26 cellular contexts compared by ENCODE assay signal in genomic region chr16:48047755-48048154, GRCh38.
"Had no signal": no experiment of that assay in that cellular context is flagged by ENCODE, and none has a peak within 500 bp of the region (broad histone marks: within the 10 kb centered on the region; RNA-seq: fewer than 3 reads in every experiment).

No MANE protein-coding gene starts in this region.

- H3K36me3 Mint-ChIP-seq: activated CD4-positive, alpha-beta memory T cell treated with anti-CD3 and anti-CD28 coated beads for 36 hours; activated naive CD8-positive, alpha-beta T cell; brain had no signal

- H3K4me3 ChIP-seq: cardiac muscle cell, Peyer's patch had no signal

- H3K4me1 Mint-ChIP-seq: activated B cell treated with CpG ODN at 0.5 μM for 24 hours; activated CD4-positive, alpha-beta T cell treated with anti-CD3 and anti-CD28 coated beads, Interleukin-2, amount 10 ng/mL, durations not matched to agents 24 days and 14 days; activated T-helper 17 cell treated with anti-CD3 and anti-CD28 coated beads, Interleukin-2, amount 50 U/mL, for 72 hours had no signal

- H3K27me3 Mint-ChIP-seq: brain had no signal

- H3K9me3 Mint-ChIP-seq: activated B cell treated with CpG ODN at 0.5 μM for 24 hours; activated CD4-positive, alpha-beta memory T cell treated with anti-CD3 and anti-CD28 coated beads for 36 hours; activated CD4-positive, alpha-beta T cell treated with anti-CD3 and anti-CD28 coated beads, Interleukin-2, amount 10 ng/mL, durations not matched to agents 24 days and 14 days; activated naive CD4-positive, alpha-beta T cell treated with anti-CD3 and anti-CD28 coated beads for 36 hours; activated T-cell treated with anti-CD3 and anti-CD28 coated beads, Interleukin-2, amount 50 U/mL, for 4 hours; activated T-helper 17 cell treated with anti-CD3 and anti-CD28 coated beads, Interleukin-2, amount 50 U/mL, for 72 hours; brain had no signal

- DNase-seq: activated B cell treated with CpG ODN at 0.5 μM for 24 hours; activated CD4-positive, alpha-beta memory T cell treated with anti-CD3 and anti-CD28 coated beads for 36 hours; activated CD4-positive, alpha-beta T cell treated with anti-CD3 and anti-CD28 coated beads for 1 hour; activated CD4-positive, alpha-beta T cell treated with anti-CD3 and anti-CD28 coated beads, Interleukin-2, amount 10 ng/mL, durations not matched to agents 24 days and 14 days; activated CD8-positive, alpha-beta memory T cell treated with anti-CD3 and anti-CD28 coated beads for 24 hours; activated gamma-delta T cell; activated naive CD4-positive, alpha-beta T cell treated with anti-CD3 and anti-CD28 coated beads for 36 hours; activated T-cell treated with anti-CD3 and anti-CD28 coated beads, Interleukin-2, amount 50 U/mL, for 4 hours; amygdala; Kasumi-1; NCI-H1105 treated with DMSO at 0.1 percent for 48 hours; NCI-H1436 treated with DMSO at 0.1 percent for 48 hours; NCI-H187; NCI-H2171; NCI-H2227 treated with DMSO at 0.1 percent for 48 hours; NCI-H446 treated with DMSO at 0.1 percent for 48 hours; NCI-H524 treated with DMSO at 0.1 percent for 48 hours; Peyer's patch; Right ventricle myocardium superior; T-helper 2 cell; T1000 had no signal

- H3K27ac ChIP-seq: cardiac muscle cell, Peyer's patch, RWPE1 had no signal

- H3K36me3 ChIP-seq: cardiac muscle cell, Peyer's patch had no signal

- H3K4me3 Mint-ChIP-seq: activated B cell treated with CpG ODN at 0.5 μM for 24 hours; activated CD4-positive, alpha-beta memory T cell treated with anti-CD3 and anti-CD28 coated beads for 36 hours; activated CD4-positive, alpha-beta T cell treated with anti-CD3 and anti-CD28 coated beads, Interleukin-2, amount 10 ng/mL, durations not matched to agents 24 days and 14 days; activated naive CD4-positive, alpha-beta T cell treated with anti-CD3 and anti-CD28 coated beads for 36 hours; activated naive CD8-positive, alpha-beta T cell; activated T-cell treated with anti-CD3 and anti-CD28 coated beads, Interleukin-2, amount 50 U/mL, for 4 hours; activated T-helper 17 cell treated with anti-CD3 and anti-CD28 coated beads, Interleukin-2, amount 50 U/mL, for 72 hours; brain had no signal

- H3K27ac Mint-ChIP-seq: activated B cell treated with CpG ODN at 0.5 μM for 24 hours; activated CD4-positive, alpha-beta memory T cell treated with anti-CD3 and anti-CD28 coated beads for 36 hours; activated CD4-positive, alpha-beta T cell treated with anti-CD3 and anti-CD28 coated beads, Interleukin-2, amount 10 ng/mL, durations not matched to agents 24 days and 14 days; activated naive CD4-positive, alpha-beta T cell treated with anti-CD3 and anti-CD28 coated beads for 36 hours; activated naive CD8-positive, alpha-beta T cell; activated T-helper 17 cell treated with anti-CD3 and anti-CD28 coated beads, Interleukin-2, amount 50 U/mL, for 72 hours had no signal

- H3K27me3 ChIP-seq: cardiac muscle cell, Peyer's patch had no signal

- H3K4me1 ChIP-seq: Peyer's patch had no signal

- ATAC-seq: activated T-cell treated with anti-CD3 and anti-CD28 coated beads, Interleukin-2, amount 50 U/mL, for 4 hours; activated T-helper 17 cell treated with anti-CD3 and anti-CD28 coated beads, Interleukin-2, amount 50 U/mL, for 72 hours had no signal
